ENCODE assay signal across 29 cellular contexts in the genomic region with DNA sequence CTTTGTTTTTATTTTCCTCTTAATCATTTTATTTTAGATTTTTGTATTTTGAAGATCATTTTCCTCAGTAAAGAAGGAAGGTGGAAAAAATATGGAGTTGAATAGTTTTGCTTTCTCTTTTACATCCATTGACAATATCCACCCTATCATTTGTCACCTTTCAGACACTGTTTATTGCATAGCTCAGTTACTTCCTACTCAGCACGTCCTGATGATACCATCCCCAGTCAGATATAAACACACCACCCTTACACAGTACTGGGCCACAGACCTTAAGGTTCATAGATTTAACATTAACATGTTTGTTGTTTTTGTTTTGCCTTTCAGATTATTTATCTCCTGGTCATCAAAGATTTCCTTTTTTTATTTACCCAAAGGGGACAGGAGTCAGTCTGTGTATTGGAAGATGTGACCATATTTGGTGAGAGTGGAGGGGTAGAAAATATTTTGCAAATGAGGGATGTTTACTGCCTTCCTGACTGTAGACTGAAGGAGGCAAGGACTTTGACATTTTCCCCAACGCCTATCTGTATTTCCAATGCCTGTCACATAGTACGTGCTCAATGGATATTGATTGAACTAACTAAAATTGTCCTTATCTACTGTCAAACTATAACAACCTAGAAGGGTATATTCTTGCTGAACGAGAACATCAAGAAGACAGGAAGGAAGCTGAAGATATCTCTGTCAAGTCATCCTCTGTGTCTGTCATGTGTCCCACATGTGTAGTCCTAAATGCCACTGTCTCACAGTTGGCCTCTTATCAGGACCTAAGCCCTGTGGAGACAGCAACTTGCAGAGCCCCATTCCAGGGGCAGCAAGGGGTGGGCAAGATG. TPM values are rescaled to one million over a fixed set of nuclear protein-coding genes. Genes with fewer than 3 reads are reported as not detected.
DNase-seq lines count a peak whose midpoint lies in the region; ATAC-seq, FAIRE-seq and TF ChIP-seq lines count a peak whose summit lies in the region.
"Had no signal": no experiment of that assay in that cellular context is flagged by ENCODE, and none has a peak within 500 bp of the region (broad histone marks: within the 10 kb centered on the region; RNA-seq: fewer than 3 reads in every experiment).

No MANE protein-coding gene starts in this region.

- no peaks in the 10 kb centered on the region for H3K4me1 ChIP-seq in small intestine (ENCODE audit: control insufficient read depth in 2 of 2, insufficient read depth in 1 of 2, low read depth in 1 of 2, low read length in 1 of 2)
- H3K4me1 ChIP-seq: BE2C, testis, vagina had no signal

- DNase-seq in activated T-cell treated with anti-CD3 and anti-CD28 coated beads, Interleukin-2, amount 50 U/mL, for 72 hours = no peak
- no peak for DNase-seq in activated T-cell treated with anti-CD3 and anti-CD28 coated beads, Interleukin-2, amount 50 U/mL, for 1 hour
- DNase-seq in OCI-M1 (lab: John Stamatoyannopoulos, UW) (peak; percentile 75), small intestine (peak; percentile 5), hypothalamus (lab: John Stamatoyannopoulos, UW) (no peak), omental fat pad (ENCODE audit: low spot score) (no peak)
- no peak for DNase-seq in effector memory CD8-positive, alpha-beta T cell
- DNase-seq: activated CD4-positive, alpha-beta memory T cell treated with anti-CD3 and anti-CD28 coated beads for 36 hours; activated naive CD4-positive, alpha-beta T cell; activated T-cell treated with anti-CD3 and anti-CD28 coated beads for 4 hours; BE2C; Calu3; dorsolateral prefrontal cortex; head of caudate nucleus; left cardiac atrium; NCI-H1105 treated with DMSO at 0.1 percent for 48 hours; NCI-H2029; NCI-H526 treated with DMSO at 0.1 percent for 48 hours; retina; testis; WERI-Rb-1 had no signal

- H3K27ac Mint-ChIP-seq in activated T-cell treated with anti-CD3 and anti-CD28 coated beads, Interleukin-2, amount 50 U/mL, for 72 hours = peak overlapping the region; percentile 82
- H3K27ac Mint-ChIP-seq in effector memory CD8-positive, alpha-beta T cell = peak overlapping the region; percentile 19 to 32
- H3K27ac Mint-ChIP-seq: activated CD4-positive, alpha-beta memory T cell treated with anti-CD3 and anti-CD28 coated beads for 36 hours had no signal

- TF ChIP-seq CTCF in omental fat pad (IDR thresholded peaks at IDR 0.05) = no peak

- no peaks in the 10 kb centered on the region for H3K9me3 ChIP-seq in small intestine (ENCODE audit: control insufficient read depth, low read depth)
- H3K9me3 ChIP-seq: BE2C, testis, vagina had no signal

- peaks cover 2 to 7% of the 10 kb centered on the region in 2 donors for H3K9me3 Mint-ChIP-seq in activated T-cell treated with anti-CD3 and anti-CD28 coated beads, Interleukin-2, amount 50 U/mL, for 72 hours
- no peaks in the 10 kb centered on the region for H3K9me3 Mint-ChIP-seq in effector memory CD8-positive, alpha-beta T cell

- H3K27ac ChIP-seq in small intestine (ENCODE audit: low read depth in 1 of 2, low read length in 1 of 2) = no peak overlapping the region
- H3K27ac ChIP-seq: dorsolateral prefrontal cortex, testis, vagina, WERI-Rb-1 had no signal

- no peak overlapping the region for H3K4me3 Mint-ChIP-seq in activated T-cell treated with anti-CD3 and anti-CD28 coated beads, Interleukin-2, amount 50 U/mL, for 72 hours
- no peak overlapping the region for H3K4me3 Mint-ChIP-seq in effector memory CD8-positive, alpha-beta T cell
- H3K4me3 Mint-ChIP-seq: activated CD4-positive, alpha-beta memory T cell treated with anti-CD3 and anti-CD28 coated beads for 36 hours; memory B cell had no signal

- no peak for FAIRE-seq in small intestine (lab: Jason Lieb, UNC)
- FAIRE-seq: astrocyte, GM12878 had no signal

- H3K4me1 Mint-ChIP-seq in activated T-cell treated with anti-CD3 and anti-CD28 coated beads, Interleukin-2, amount 50 U/mL, for 72 hours (ENCODE audit: low read depth) = peaks cover 21% of the 10 kb centered on the region
- peaks cover 28 to 41% of the 10 kb centered on the region in 2 donors for H3K4me1 Mint-ChIP-seq in effector memory CD8-positive, alpha-beta T cell (ENCODE audit: low read depth in 2 of 2)
- H3K4me1 Mint-ChIP-seq: memory B cell had no signal

- ATAC-seq in activated T-cell treated with anti-CD3 and anti-CD28 coated beads, Interleukin-2, amount 50 U/mL, for 72 hours (replicated peaks in 1 of 2) = no peak
- no peak for ATAC-seq in effector memory CD8-positive, alpha-beta T cell (replicated peaks)
- ATAC-seq in omental fat pad (ENCODE audit: low FRiP score) (no peak), HG02763 (IDR thresholded peaks at IDR 0.05; ENCODE audit: unreplicated experiment) (no peak)
- ATAC-seq: GM12878, HCT116 had no signal

- no peaks in the 10 kb centered on the region for H3K27me3 ChIP-seq in small intestine (ENCODE audit: control insufficient read depth in 2 of 2, insufficient read depth in 2 of 2, low read length in 2 of 2)
- H3K27me3 ChIP-seq: BE2C, dorsolateral prefrontal cortex, testis, vagina had no signal

- H3K36me3 Mint-ChIP-seq in activated T-cell treated with anti-CD3 and anti-CD28 coated beads, Interleukin-2, amount 50 U/mL, for 72 hours (ENCODE audit: insufficient read depth in 2 of 2) = peaks cover 18 to 39% of the 10 kb centered on the region in 2 donors
- peaks cover 24% of the 10 kb centered on the region for H3K36me3 Mint-ChIP-seq in effector memory CD8-positive, alpha-beta T cell (ENCODE audit: insufficient read depth)

- no peak overlapping the region for H3K4me3 ChIP-seq in small intestine (ENCODE audit: low read depth in 1 of 2, low read length in 2 of 2)
- H3K4me3 ChIP-seq: dorsolateral prefrontal cortex, GM12878, smooth muscle cell, testis, vagina had no signal

- peaks cover 7 to 14% of the 10 kb centered on the region in 2 donors for H3K36me3 ChIP-seq in small intestine (ENCODE audit: control insufficient read depth in 2 of 2, insufficient read depth in 2 of 2, low read length in 2 of 2)

- H3K27me3 Mint-ChIP-seq in activated T-cell treated with anti-CD3 and anti-CD28 coated beads, Interleukin-2, amount 50 U/mL, for 72 hours (ENCODE audit: low read depth) = no peaks in the 10 kb centered on the region
- no peaks in the 10 kb centered on the region for H3K27me3 Mint-ChIP-seq in effector memory CD8-positive, alpha-beta T cell
- H3K27me3 Mint-ChIP-seq: activated CD4-positive, alpha-beta memory T cell treated with anti-CD3 and anti-CD28 coated beads for 36 hours; IgD-negative memory B cell; memory B cell had no signal

- 75 to 83% (median 76%) methylated on average over 4 of the region's 4 CpGs for WGBS in small intestine, 3 donors

RNA-seq across cellular contexts. Expression of gene STX17, which starts 15.6 kb away (rescaled TPM):
- 10 to 100 TPM; 32.1 to 35.3 TPM for total RNA-seq in activated T-cell treated with anti-CD3 and anti-CD28 coated beads, Interleukin-2, amount 50 U/mL, for 72 hours
- 1 to 10 TPM; 7.2 to 9.2 (median 7.8) TPM for polyA plus RNA-seq in small intestine
- 10 to 100 TPM; 18.1 to 51.1 (median 20.5) TPM for total RNA-seq in omental fat pad

Comparison
In these comparisons a context has a peak if more than half of its experiments do, and no peak if none do; other contexts are left out.
1. DNase-seq: peak in OCI-M1 (single experiment) and small intestine (single experiment); none in activated T-cell treated with anti-CD3 and anti-CD28 coated beads, Interleukin-2, amount 50 U/mL, for 72 hours (0 of 2), activated T-cell treated with anti-CD3 and anti-CD28 coated beads, Interleukin-2, amount 50 U/mL, for 1 hour (single experiment), effector memory CD8-positive, alpha-beta T cell (0 of 3), hypothalamus (0 of 51) and omental fat pad (single experiment).